13 cellular contexts compared by ENCODE assay signal in the genomic region with DNA sequence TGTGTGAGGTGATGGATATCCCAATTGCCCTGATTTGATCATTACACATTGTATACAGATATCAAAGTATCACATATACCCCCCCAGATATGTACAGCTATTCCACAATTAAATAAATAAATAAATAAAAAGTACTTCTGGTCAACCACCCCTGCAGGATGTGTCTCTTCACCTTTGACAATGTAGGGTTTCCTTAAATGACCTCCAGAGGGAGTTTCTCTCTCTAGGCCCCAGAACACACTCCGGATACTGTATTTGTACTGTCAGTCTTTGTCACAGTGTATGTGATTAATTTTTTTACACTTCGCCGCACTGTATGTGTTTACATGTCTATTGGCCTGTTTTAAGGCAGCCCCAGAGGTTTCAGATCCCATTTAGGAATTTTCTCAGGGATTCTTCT.
DNase-seq lines count a peak whose midpoint lies in the region; ATAC-seq and TF ChIP-seq lines count a peak whose summit lies in the region.
"Had no signal": no experiment of that assay in that cellular context is flagged by ENCODE, and none has a peak within 500 bp of the region (broad histone marks: within the 10 kb centered on the region; RNA-seq: fewer than 3 reads in every experiment).

No MANE protein-coding gene starts in this region.

- no peak for TF ChIP-seq EP300 in SK-N-SH (IDR thresholded peaks at IDR 0.05; ENCODE audit: borderline replicate concordance in 1 of 2, low read depth in 1 of 2, low read length in 1 of 2)
- TF ChIP-seq EP300 in transverse colon (IDR thresholded peaks at IDR 0.05; ENCODE audit: low read depth), result no peak
- no peak for TF ChIP-seq EP300 in stomach (IDR thresholded peaks at IDR 0.05)

- H3K4me3 ChIP-seq in Jurkat, Clone E6-1 (ENCODE audit: low read length), result no peak overlapping the region
- H3K4me3 ChIP-seq in SK-N-SH (ENCODE audit: low read depth in 2 of 2, low read length in 1 of 2) (no peak overlapping the region), prostate gland (no peak overlapping the region), transverse colon (no peak overlapping the region), stomach (no peak overlapping the region)
- H3K4me3 ChIP-seq: lower lobe of right lung had no signal

- no peaks in the 10 kb centered on the region for H3K9me2 ChIP-seq in SK-N-SH

- H3K9ac ChIP-seq in SK-N-SH, result no peak overlapping the region

- no peak for TF ChIP-seq POLR2A in prostate gland (IDR thresholded peaks at IDR 0.05)
- TF ChIP-seq POLR2A in transverse colon (IDR thresholded peaks at IDR 0.05), result no peak
- TF ChIP-seq POLR2A in stomach (IDR thresholded peaks at IDR 0.05), result no peak

- H2AFZ ChIP-seq in SK-N-SH (ENCODE audit: low read depth), result no peak overlapping the region

- WGBS in SK-N-SH (ENCODE audit: low lambda C conversion rate), result 17% methylated on average over 3 of the region's 3 CpGs
- 80% methylated on average over 3 of the region's 3 CpGs for WGBS in prostate gland
- WGBS in transverse colon (ENCODE audit: low coverage in 1 of 2), 2 donors, result 61 to 84% methylated on average over 3 of the region's 3 CpGs
- WGBS in stomach, 5 donors, result 43 to 57% (median 53%) methylated on average over 3 of the region's 3 CpGs

- in situ Hi-C loops in transverse colon (cut with MboI; ENCODE audit: low pct_ligation_motif_present in 1 of 4, low pct_unique_long_range_greater_than_20kb in 1 of 4, low sequenced_read_pairs in 3 of 4), result loop anchor here in 1 of 4 donors (25.0 kb wide), 1 partner anchor 312 kb away; no protein-coding TSS in a partner anchor

- TF ChIP-seq RAD21 in SK-N-SH (IDR thresholded peaks at IDR 0.05; ENCODE audit: low read length), result no peak

- H3K79me2 ChIP-seq in SK-N-SH (ENCODE audit: insufficient read depth), result no peaks in the 10 kb centered on the region

- no peaks in the 10 kb centered on the region for H4K20me1 ChIP-seq in SK-N-SH (ENCODE audit: insufficient read depth)

- H3K27ac ChIP-seq in SK-N-SH (ENCODE audit: low read depth in 2 of 2, low read length in 1 of 2) (no peak overlapping the region), prostate gland (no peak overlapping the region), transverse colon (no peak overlapping the region), stomach (no peak overlapping the region)
- H3K27ac ChIP-seq: lower lobe of right lung had no signal

- CTCF ChIA-PET in SK-N-SH (lab: Yijun Ruan, JAX), result interaction anchor here (0.6 to 1.5 kb wide), 4 partner anchors 11 to 282 kb away, joined by 3 to 6 read pairs (median 4); no protein-coding TSS in a partner anchor

- no peaks in the 10 kb centered on the region for H3K4me1 ChIP-seq in SK-N-SH (ENCODE audit: control insufficient read depth in 1 of 2, insufficient read depth in 2 of 2, low read depth in 1 of 2, low read length in 1 of 2)
- H3K4me1 ChIP-seq in prostate gland (replicated peaks), result no peaks in the 10 kb centered on the region
- H3K4me1 ChIP-seq in transverse colon, result no peaks in the 10 kb centered on the region
- H3K4me1 ChIP-seq in stomach, result no peaks in the 10 kb centered on the region
- H3K4me1 ChIP-seq: lower lobe of right lung had no signal

- TF ChIP-seq CTCF in SK-N-SH (IDR thresholded peaks at IDR 0.05), result peak; percentile 49
- TF ChIP-seq CTCF in prostate gland (IDR thresholded peaks at IDR 0.05), result no peak
- TF ChIP-seq CTCF in transverse colon (IDR thresholded peaks at IDR 0.05), result no peak
- TF ChIP-seq CTCF in stomach (IDR thresholded peaks at IDR 0.05), result no peak

- H3K9me3 ChIP-seq in SK-N-SH (no peaks in the 10 kb centered on the region), prostate gland (no peaks in the 10 kb centered on the region), transverse colon (no peaks in the 10 kb centered on the region), stomach (no peaks in the 10 kb centered on the region)
- H3K9me3 ChIP-seq: lower lobe of right lung had no signal

- peak; percentile 31 for DNase-seq in ELR (ENCODE audit: low read depth)
- DNase-seq in Jurkat, Clone E6-1 (ENCODE audit: low read depth, low spot score), result peak; percentile 32
- no peak for DNase-seq in SK-N-SH
- DNase-seq in kidney tubule cell (ENCODE audit: low spot score), result peak; percentile 2
- DNase-seq in prostate gland (ENCODE audit: low spot score), result no peak
- DNase-seq in transverse colon, result no peak
- no peak for DNase-seq in stomach
- DNase-seq: activated naive CD4-positive, alpha-beta T cell; Calu3; HCEC 1CT; lower lobe of right lung; NCI-H187 treated with DMSO at 0.1 percent for 48 hours had no signal

- H3F3A ChIP-seq in SK-N-SH (replicated peaks; ENCODE audit: insufficient read depth), result no peaks in the 10 kb centered on the region

- H3K27me3 ChIP-seq in SK-N-SH (ENCODE audit: insufficient read depth) (peaks cover 10% of the 10 kb centered on the region; the same call in 1 of the 2 replicates), prostate gland (replicated peaks; ENCODE audit: insufficient read depth) (no peaks in the 10 kb centered on the region), transverse colon (no peaks in the 10 kb centered on the region), stomach (no peaks in the 10 kb centered on the region)

- intact Hi-C loops in prostate gland (cut with DNase I) (no loop called here), transverse colon (cut with DNase I; ENCODE audit: low total_unique reads) (no loop called here), stomach (cut with DNase I; ENCODE audit: low total_unique reads) (no loop called here)

- no peaks in the 10 kb centered on the region for H3K36me3 ChIP-seq in SK-N-SH (replicated peaks in 1 of 2; ENCODE audit: control insufficient read depth in 1 of 2, insufficient read depth in 2 of 2, low read length in 1 of 2)
- no peaks in the 10 kb centered on the region for H3K36me3 ChIP-seq in prostate gland
- H3K36me3 ChIP-seq in transverse colon, result no peaks in the 10 kb centered on the region
- H3K36me3 ChIP-seq in stomach, result no peaks in the 10 kb centered on the region
- H3K36me3 ChIP-seq: lower lobe of right lung had no signal

- no peak for ATAC-seq in HG02870 (IDR thresholded peaks at IDR 0.05; ENCODE audit: unreplicated experiment)
- ATAC-seq: lower lobe of right lung had no signal

- H3K4me2 ChIP-seq in SK-N-SH, result no peak overlapping the region

- POLR2A ChIA-PET in SK-N-SH (lab: Yijun Ruan, JAX), result no interaction called here

TF ChIP-seq in SK-N-SH, 30 proteins besides CTCF, POLR2A, EP300 and RAD21:
- TF ChIP-seq, protein P1, sequence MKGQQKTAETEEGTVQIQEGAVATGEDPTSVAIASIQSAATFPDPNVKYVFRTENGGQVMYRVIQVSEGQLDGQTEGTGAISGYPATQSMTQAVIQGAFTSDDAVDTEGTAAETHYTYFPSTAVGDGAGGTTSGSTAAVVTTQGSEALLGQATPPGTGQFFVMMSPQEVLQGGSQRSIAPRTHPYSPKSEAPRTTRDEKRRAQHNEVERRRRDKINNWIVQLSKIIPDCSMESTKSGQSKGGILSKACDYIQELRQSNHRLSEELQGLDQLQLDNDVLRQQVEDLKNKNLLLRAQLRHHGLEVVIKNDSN (IDR thresholded peaks at IDR 0.05; ENCODE audit: borderline replicate concordance, low read depth), result no peak
- no peak for TF ChIP-seq PBX3 (IDR thresholded peaks at IDR 0.05)
- no peak for TF ChIP-seq TAF1 (IDR thresholded peaks at IDR 0.05; ENCODE audit: borderline replicate concordance, low read depth, low read length)
- TF ChIP-seq, protein P2, sequence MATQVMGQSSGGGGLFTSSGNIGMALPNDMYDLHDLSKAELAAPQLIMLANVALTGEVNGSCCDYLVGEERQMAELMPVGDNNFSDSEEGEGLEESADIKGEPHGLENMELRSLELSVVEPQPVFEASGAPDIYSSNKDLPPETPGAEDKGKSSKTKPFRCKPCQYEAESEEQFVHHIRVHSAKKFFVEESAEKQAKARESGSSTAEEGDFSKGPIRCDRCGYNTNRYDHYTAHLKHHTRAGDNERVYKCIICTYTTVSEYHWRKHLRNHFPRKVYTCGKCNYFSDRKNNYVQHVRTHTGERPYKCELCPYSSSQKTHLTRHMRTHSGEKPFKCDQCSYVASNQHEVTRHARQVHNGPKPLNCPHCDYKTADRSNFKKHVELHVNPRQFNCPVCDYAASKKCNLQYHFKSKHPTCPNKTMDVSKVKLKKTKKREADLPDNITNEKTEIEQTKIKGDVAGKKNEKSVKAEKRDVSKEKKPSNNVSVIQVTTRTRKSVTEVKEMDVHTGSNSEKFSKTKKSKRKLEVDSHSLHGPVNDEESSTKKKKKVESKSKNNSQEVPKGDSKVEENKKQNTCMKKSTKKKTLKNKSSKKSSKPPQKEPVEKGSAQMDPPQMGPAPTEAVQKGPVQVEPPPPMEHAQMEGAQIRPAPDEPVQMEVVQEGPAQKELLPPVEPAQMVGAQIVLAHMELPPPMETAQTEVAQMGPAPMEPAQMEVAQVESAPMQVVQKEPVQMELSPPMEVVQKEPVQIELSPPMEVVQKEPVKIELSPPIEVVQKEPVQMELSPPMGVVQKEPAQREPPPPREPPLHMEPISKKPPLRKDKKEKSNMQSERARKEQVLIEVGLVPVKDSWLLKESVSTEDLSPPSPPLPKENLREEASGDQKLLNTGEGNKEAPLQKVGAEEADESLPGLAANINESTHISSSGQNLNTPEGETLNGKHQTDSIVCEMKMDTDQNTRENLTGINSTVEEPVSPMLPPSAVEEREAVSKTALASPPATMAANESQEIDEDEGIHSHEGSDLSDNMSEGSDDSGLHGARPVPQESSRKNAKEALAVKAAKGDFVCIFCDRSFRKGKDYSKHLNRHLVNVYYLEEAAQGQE (IDR thresholded peaks at IDR 0.05; ENCODE audit: low read depth, low read length), result no peak

Comparison
In these comparisons a context has a peak if more than half of its experiments do, and no peak if none do; other contexts are left out.
1. DNase-seq: peak in ELR (single experiment), Jurkat, Clone E6-1 (single experiment) and kidney tubule cell (single experiment); none in SK-N-SH (single experiment), prostate gland (single experiment), transverse colon (single experiment) and stomach (single experiment).